ENCODE assay signal across 12 cellular contexts in genomic region chr13:98706446-98707110, GRCh38. TPM values are rescaled to one million over a fixed set of nuclear protein-coding genes. Genes with fewer than 3 reads are reported as not detected.
DNase-seq lines count a peak whose midpoint lies in the region; ATAC-seq lines count a peak whose summit lies in the region.
"Had no signal": no experiment of that assay in that cellular context is flagged by ENCODE, and none has a peak within 500 bp of the region (broad histone marks: within the 10 kb centered on the region; RNA-seq: fewer than 3 reads in every experiment).

No MANE protein-coding gene starts in this region.

- ATAC-seq in activated CD4-positive, alpha-beta T cell treated with anti-CD3 and anti-CD28 coated beads for 36 hours: peak; percentile 26
- peak; percentile 62 for ATAC-seq in HG03432 (IDR thresholded peaks at IDR 0.05; ENCODE audit: unreplicated experiment)
- peak; percentile 37 for ATAC-seq in stimulated activated memory B cell treated with anti-CD40 and anti-IgM and Interleukin-4, amounts not matched to agents 10 μg/mL and 1 μg/mL and 100 μg/mL, for 72 hours
- ATAC-seq in left ventricle myocardium superior: no peak
- no peak for ATAC-seq in HG03108 (IDR thresholded peaks at IDR 0.05; ENCODE audit: unreplicated experiment)
- ATAC-seq: heart left ventricle had no signal

- peaks cover 3% of the 10 kb centered on the region for H3K4me1 Mint-ChIP-seq in activated CD4-positive, alpha-beta T cell treated with anti-CD3 and anti-CD28 coated beads for 36 hours
- peaks cover 11% of the 10 kb centered on the region for H3K4me1 Mint-ChIP-seq in stimulated activated memory B cell treated with anti-CD40 and anti-IgM and Interleukin-4, amounts not matched to agents 10 μg/mL and 1 μg/mL and 100 μg/mL, for 72 hours

- intact Hi-C loops in activated CD4-positive, alpha-beta T cell treated with anti-CD3 and anti-CD28 coated beads for 36 hours (cut with DNase I, micrococcal nuclease): no loop called here
- intact Hi-C loops in left ventricle myocardium superior (cut with micrococcal nuclease): no loop called here

- DNase-seq in activated CD4-positive, alpha-beta T cell treated with anti-CD3 and anti-CD28 coated beads for 36 hours: no peak
- no peak for DNase-seq in activated CD4-positive, alpha-beta T cell treated with anti-CD3 and anti-CD28 coated beads for 4 hours
- DNase-seq in amniotic epithelial cell (ENCODE audit: low read depth) (peak; percentile 58), left ventricle myocardium superior (no peak)
- no peak for DNase-seq in activated naive CD4-positive, alpha-beta T cell (lab: John Stamatoyannopoulos, UW)
- DNase-seq: effector CD8-positive, alpha-beta T cell; heart left ventricle; stimulated activated CD4-positive, alpha-beta T cell treated with anti-CD3 and anti-CD28 coated beads, Interleukin-2, amount 100 ng/mL, for 24 hours had no signal

- peaks cover 17% of the 10 kb centered on the region for H3K27me3 Mint-ChIP-seq in activated CD4-positive, alpha-beta T cell treated with anti-CD3 and anti-CD28 coated beads for 36 hours
- peaks cover 49% of the 10 kb centered on the region for H3K27me3 Mint-ChIP-seq in stimulated activated memory B cell treated with anti-CD40 and anti-IgM and Interleukin-4, amounts not matched to agents 10 μg/mL and 1 μg/mL and 100 μg/mL, for 72 hours

- CTCF ChIA-PET in activated CD4-positive, alpha-beta T cell treated with anti-CD3 and anti-CD28 coated beads for 36 hours (lab: Charles Lee): interaction anchor here (0.7 kb wide), 1 partner anchor 261 kb away, joined by 3 read pairs; no protein-coding TSS in a partner anchor

- no peak overlapping the region for H3K27ac Mint-ChIP-seq in activated CD4-positive, alpha-beta T cell treated with anti-CD3 and anti-CD28 coated beads for 36 hours
- H3K27ac Mint-ChIP-seq in stimulated activated memory B cell treated with anti-CD40 and anti-IgM and Interleukin-4, amounts not matched to agents 10 μg/mL and 1 μg/mL and 100 μg/mL, for 72 hours: no peak overlapping the region

- POLR2A ChIA-PET in activated CD4-positive, alpha-beta T cell treated with anti-CD3 and anti-CD28 coated beads for 36 hours (lab: Charles Lee): no interaction called here

- H3K4me3 Mint-ChIP-seq in activated CD4-positive, alpha-beta T cell treated with anti-CD3 and anti-CD28 coated beads for 36 hours: no peak overlapping the region
- no peak overlapping the region for H3K4me3 Mint-ChIP-seq in stimulated activated memory B cell treated with anti-CD40 and anti-IgM and Interleukin-4, amounts not matched to agents 10 μg/mL and 1 μg/mL and 100 μg/mL, for 72 hours

- H3K36me3 Mint-ChIP-seq in activated CD4-positive, alpha-beta T cell treated with anti-CD3 and anti-CD28 coated beads for 36 hours (ENCODE audit: low read depth): no peaks in the 10 kb centered on the region
- H3K36me3 Mint-ChIP-seq in stimulated activated memory B cell treated with anti-CD40 and anti-IgM and Interleukin-4, amounts not matched to agents 10 μg/mL and 1 μg/mL and 100 μg/mL, for 72 hours: no peaks in the 10 kb centered on the region

- H3K9me3 Mint-ChIP-seq in activated CD4-positive, alpha-beta T cell treated with anti-CD3 and anti-CD28 coated beads for 36 hours (ENCODE audit: low read depth): peaks cover 5% of the 10 kb centered on the region
- peaks cover 2% of the 10 kb centered on the region for H3K9me3 Mint-ChIP-seq in stimulated activated memory B cell treated with anti-CD40 and anti-IgM and Interleukin-4, amounts not matched to agents 10 μg/mL and 1 μg/mL and 100 μg/mL, for 72 hours

RNA-seq across cellular contexts. Expression of gene SLC15A1, which starts 45.9 kb away (rescaled TPM):
- total RNA-seq in activated CD4-positive, alpha-beta T cell treated with anti-CD3 and anti-CD28 coated beads for 36 hours: not detected
- total RNA-seq in left ventricle myocardium superior: not detected
- total RNA-seq: heart left ventricle; T-helper 2 cell treated with Interferon-gamma antibody and Interleukin-4, amounts not matched to agents 100 ng/mL and 5 ng/mL, for 36 hours had no signal

Comparison
In these comparisons a context has a peak if more than half of its experiments do, and no peak if none do; other contexts are left out.
1. ATAC-seq: peak in activated CD4-positive, alpha-beta T cell treated with anti-CD3 and anti-CD28 coated beads for 36 hours (single experiment), HG03432 (single experiment) and stimulated activated memory B cell treated with anti-CD40 and anti-IgM and Interleukin-4, amounts not matched to agents 10 μg/mL and 1 μg/mL and 100 μg/mL, for 72 hours (single experiment); none in left ventricle myocardium superior (single experiment) and HG03108 (single experiment).